In the genomic region with DNA sequence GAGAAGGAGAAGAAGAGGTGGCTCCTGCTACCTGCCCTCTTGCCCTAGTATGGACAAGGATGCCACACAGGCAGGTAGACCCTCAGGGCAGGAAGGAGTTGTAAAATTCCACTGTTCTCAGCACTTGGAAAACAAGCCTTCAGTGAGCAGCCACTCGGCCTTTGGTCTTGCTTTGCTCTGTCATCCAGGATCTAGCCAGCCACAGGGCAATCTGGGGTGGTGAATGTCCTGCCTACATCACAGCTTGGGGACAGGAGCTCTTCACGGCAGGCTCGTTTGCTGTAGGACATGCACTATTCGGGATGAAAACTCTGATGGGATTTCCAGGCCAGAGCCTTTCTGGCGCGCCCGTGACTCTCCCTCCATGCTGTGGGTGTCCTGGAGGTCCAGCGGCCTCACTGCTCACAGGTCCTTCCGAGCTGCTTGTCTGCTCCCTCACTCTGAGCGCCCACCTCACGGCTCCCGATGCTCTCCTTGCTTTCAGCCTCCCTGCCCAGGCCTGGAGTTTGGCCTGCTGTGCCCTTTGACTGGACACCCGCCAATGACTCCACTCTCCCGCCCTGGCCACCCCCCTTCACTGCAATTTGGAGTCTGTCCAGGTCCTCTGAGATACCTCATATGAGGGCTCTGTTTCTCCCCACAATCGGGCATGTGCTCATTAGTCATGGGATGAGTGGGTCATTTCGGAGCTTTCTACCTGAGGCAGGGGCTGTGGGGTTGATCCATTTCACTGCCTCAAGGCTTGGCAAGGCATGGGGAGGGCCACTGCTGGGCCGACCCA, we compare ENCODE assay signal across 13 cellular contexts.
DNase-seq lines count a peak whose midpoint lies in the region; ATAC-seq and TF ChIP-seq lines count a peak whose summit lies in the region.
"Had no signal": no experiment of that assay in that cellular context is flagged by ENCODE, and none has a peak within 500 bp of the region (broad histone marks: within the 10 kb centered on the region; RNA-seq: fewer than 3 reads in every experiment).

No MANE protein-coding gene starts in this region.

- TF ChIP-seq CTCF in body of pancreas (IDR thresholded peaks at IDR 0.05), result no peak
- TF ChIP-seq CTCF in Calu3 (IDR thresholded peaks at IDR 0.05; ENCODE audit: unreplicated experiment), result no peak

- no peaks in the 10 kb centered on the region for H3K36me3 ChIP-seq in body of pancreas (replicated peaks in 1 of 2; ENCODE audit: insufficient read depth in 1 of 2, low read depth in 2 of 2)

- peaks cover 6% of the 10 kb centered on the region for H3K27me3 Mint-ChIP-seq in activated T-cell treated with anti-CD3 and anti-CD28 coated beads, Interleukin-2, amount 50 U/mL, for 72 hours (ENCODE audit: low read depth)
- H3K27me3 Mint-ChIP-seq in activated T-cell treated with anti-CD3 and anti-CD28 coated beads, Interleukin-2, amount 50 U/mL, for 4 hours (ENCODE audit: low read depth), result no peaks in the 10 kb centered on the region
- peaks cover 36% of the 10 kb centered on the region for H3K27me3 Mint-ChIP-seq in Calu3 (ENCODE audit: unreplicated experiment)
- H3K27me3 Mint-ChIP-seq: stimulated activated naive CD8-positive, alpha-beta T cell treated with anti-CD3 and anti-CD28 coated beads, Interleukin-15, Interleukin-2, amounts not matched to agents 100 ng/mL and 50 ng/mL, for 24 hours had no signal

- H3K4me1 Mint-ChIP-seq in activated T-cell treated with anti-CD3 and anti-CD28 coated beads, Interleukin-2, amount 50 U/mL, for 72 hours (ENCODE audit: low read depth), result no peaks in the 10 kb centered on the region
- no peaks in the 10 kb centered on the region for H3K4me1 Mint-ChIP-seq in activated T-cell treated with anti-CD3 and anti-CD28 coated beads, Interleukin-2, amount 50 U/mL, for 4 hours (ENCODE audit: low read depth)
- H3K4me1 Mint-ChIP-seq in Calu3 (ENCODE audit: low read depth, unreplicated experiment), result peaks cover 9% of the 10 kb centered on the region
- H3K4me1 Mint-ChIP-seq: central memory CD8-positive, alpha-beta T cell had no signal

- no peak overlapping the region for H3K4me3 ChIP-seq in body of pancreas

- H3K4me3 Mint-ChIP-seq in activated T-cell treated with anti-CD3 and anti-CD28 coated beads, Interleukin-2, amount 50 U/mL, for 72 hours, result no peak overlapping the region
- H3K4me3 Mint-ChIP-seq in activated T-cell treated with anti-CD3 and anti-CD28 coated beads, Interleukin-2, amount 50 U/mL, for 4 hours, result no peak overlapping the region
- no peak overlapping the region for H3K4me3 Mint-ChIP-seq in Calu3 (ENCODE audit: low read depth, unreplicated experiment)
- H3K4me3 Mint-ChIP-seq: central memory CD8-positive, alpha-beta T cell; stimulated activated naive CD8-positive, alpha-beta T cell treated with anti-CD3 and anti-CD28 coated beads, Interleukin-15, Interleukin-2, amounts not matched to agents 100 ng/mL and 50 ng/mL, for 24 hours had no signal

- peak overlapping the region; percentile 75 for H3K27ac Mint-ChIP-seq in activated T-cell treated with anti-CD3 and anti-CD28 coated beads, Interleukin-2, amount 50 U/mL, for 72 hours
- no peak overlapping the region for H3K27ac Mint-ChIP-seq in Calu3 (ENCODE audit: unreplicated experiment)
- H3K27ac Mint-ChIP-seq: stimulated activated naive CD8-positive, alpha-beta T cell treated with anti-CD3 and anti-CD28 coated beads, Interleukin-15, Interleukin-2, amounts not matched to agents 100 ng/mL and 50 ng/mL, for 24 hours had no signal

- ATAC-seq in activated T-cell treated with anti-CD3 and anti-CD28 coated beads, Interleukin-2, amount 50 U/mL, for 72 hours (replicated peaks in 1 of 2), result no peak
- no peak for ATAC-seq in activated T-cell treated with anti-CD3 and anti-CD28 coated beads, Interleukin-2, amount 50 U/mL, for 4 hours
- ATAC-seq in body of pancreas, result peak; percentile 39
- no peak for ATAC-seq in left colon
- no peak for ATAC-seq in sciatic nerve

- TF ChIP-seq POLR2A in body of pancreas (IDR thresholded peaks at IDR 0.05), result no peak

- no TSS peak for BruUV-seq in Calu3 (replicated peaks; lab: Mats Ljungman, UMichigan)

- no peaks in the 10 kb centered on the region for H3K9me3 Mint-ChIP-seq in activated T-cell treated with anti-CD3 and anti-CD28 coated beads, Interleukin-2, amount 50 U/mL, for 72 hours
- no peaks in the 10 kb centered on the region for H3K9me3 Mint-ChIP-seq in activated T-cell treated with anti-CD3 and anti-CD28 coated beads, Interleukin-2, amount 50 U/mL, for 4 hours
- H3K9me3 Mint-ChIP-seq in Calu3 (ENCODE audit: low read depth, unreplicated experiment), result no peaks in the 10 kb centered on the region
- H3K9me3 Mint-ChIP-seq: central memory CD8-positive, alpha-beta T cell; stimulated activated naive CD8-positive, alpha-beta T cell treated with anti-CD3 and anti-CD28 coated beads, Interleukin-15, Interleukin-2, amounts not matched to agents 100 ng/mL and 50 ng/mL, for 24 hours had no signal

- no peaks in the 10 kb centered on the region for H3K27me3 ChIP-seq in body of pancreas

- DNase-seq in activated T-cell treated with anti-CD3 and anti-CD28 coated beads, Interleukin-2, amount 50 U/mL, for 72 hours, result no peak
- DNase-seq in activated T-cell treated with anti-CD3 and anti-CD28 coated beads, Interleukin-2, amount 50 U/mL, for 4 hours, result no peak
- DNase-seq in body of pancreas, result peak in 3 of 4 donors; percentile 36 to 59 (median 48)
- peak; percentile 13 for DNase-seq in iPS-NIHi7 (ENCODE audit: extremely low spot score)
- no peak for DNase-seq in left colon
- DNase-seq in sciatic nerve (ENCODE audit: low spot score), result no peak
- DNase-seq in NCI-H774 (lab: John Stamatoyannopoulos, UW), result no peak
- no peak for DNase-seq in Calu3
- DNase-seq: activated T-cell treated with anti-CD3 and anti-CD28 coated beads, Interleukin-2, amount 50 U/mL, for 1 hour; NCI-H187 had no signal

- H3K4me1 ChIP-seq in body of pancreas, result peaks cover 9% of the 10 kb centered on the region

- no peaks in the 10 kb centered on the region for H3K36me3 Mint-ChIP-seq in activated T-cell treated with anti-CD3 and anti-CD28 coated beads, Interleukin-2, amount 50 U/mL, for 72 hours (ENCODE audit: insufficient read depth in 2 of 2)
- H3K36me3 Mint-ChIP-seq in activated T-cell treated with anti-CD3 and anti-CD28 coated beads, Interleukin-2, amount 50 U/mL, for 4 hours (ENCODE audit: insufficient read depth), result no peaks in the 10 kb centered on the region
- no peaks in the 10 kb centered on the region for H3K36me3 Mint-ChIP-seq in Calu3 (ENCODE audit: insufficient read depth, unreplicated experiment)

- H3K27ac ChIP-seq in body of pancreas, result no peak overlapping the region
- H3K27ac ChIP-seq: VCaP had no signal

- CTCF ChIA-PET in Calu3 (lab: Charles Lee), result interaction anchor here (0.6 to 1.3 kb wide), 3 partner anchors 9 to 218 kb away, joined by 3 to 4 read pairs (median 3); no protein-coding TSS in a partner anchor

- intact Hi-C loops in body of pancreas (cut with DNase I) (no loop called here), left colon (cut with DNase I, micrococcal nuclease) (no loop called here), sciatic nerve (cut with DNase I) (no loop called here), Calu3 (cut with micrococcal nuclease; ENCODE audit: unreplicated experiment) (no loop called here)

- H3K9me3 ChIP-seq in body of pancreas, result no peaks in the 10 kb centered on the region

- WGBS in body of pancreas, 2 donors, result 66 to 75% methylated on average over 17 of the region's 17 CpGs

Comparison
In these comparisons a context has a peak if more than half of its experiments do, and no peak if none do; other contexts are left out.
1. DNase-seq: peak in body of pancreas (3 of 4) and iPS-NIHi7 (single experiment); none in activated T-cell treated with anti-CD3 and anti-CD28 coated beads, Interleukin-2, amount 50 U/mL, for 72 hours (0 of 2), activated T-cell treated with anti-CD3 and anti-CD28 coated beads, Interleukin-2, amount 50 U/mL, for 4 hours (single experiment), left colon (0 of 2), sciatic nerve (single experiment), NCI-H774 (single experiment) and Calu3 (single experiment).